Comparison of ENCODE assay signal across 22 cellular contexts in the genomic region with DNA sequence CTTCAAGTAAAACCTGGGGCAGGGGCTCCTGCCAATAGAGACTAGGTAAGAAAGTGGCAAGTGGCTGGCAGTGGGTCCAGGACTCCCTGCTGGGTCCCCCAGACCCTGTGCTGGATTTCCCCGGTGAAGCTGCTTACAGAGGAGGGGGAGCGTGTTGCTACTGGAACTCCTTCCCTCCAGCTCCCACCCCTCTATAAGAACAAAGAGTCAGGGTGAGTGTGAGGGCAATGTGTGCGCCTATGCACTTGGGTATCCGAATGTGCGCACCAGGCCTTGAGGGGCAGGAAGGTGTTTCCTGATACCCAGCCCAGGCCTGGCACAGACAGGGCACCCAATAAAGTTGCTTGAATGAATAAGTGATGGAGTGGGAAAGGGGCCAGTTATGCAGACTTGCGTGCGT. TPM values are rescaled to one million over a fixed set of nuclear protein-coding genes. Genes with fewer than 3 reads are reported as not detected.
DNase-seq lines count a peak whose midpoint lies in the region; ATAC-seq, FAIRE-seq and TF ChIP-seq lines count a peak whose summit lies in the region.
"Had no signal": no experiment of that assay in that cellular context is flagged by ENCODE, and none has a peak within 500 bp of the region (broad histone marks: within the 10 kb centered on the region; RNA-seq: fewer than 3 reads in every experiment).

No MANE protein-coding gene starts in this region.

- H3K36me3 ChIP-seq in iPS-15b (ENCODE audit: control insufficient read depth, insufficient read depth, low read length) (no peaks in the 10 kb centered on the region), PC-3 (ENCODE audit: low read depth, low read length) (no peaks in the 10 kb centered on the region)
- H3K36me3 ChIP-seq: BLaER1 had no signal

- H3K4me1 ChIP-seq in iPS-15b (ENCODE audit: control insufficient read depth, insufficient read depth, low read length) (peaks cover 3% of the 10 kb centered on the region), PC-3 (ENCODE audit: insufficient read depth, low read length) (no peaks in the 10 kb centered on the region)

- ATAC-seq in PC-3 = no peak
- ATAC-seq: GM12878, HCT116, HepG2 had no signal

- peaks cover 98% of the 10 kb centered on the region for H3K27me3 ChIP-seq in iPS-15b (ENCODE audit: control insufficient read depth, insufficient read depth, low read length)
- H3K27me3 ChIP-seq in PC-3 (ENCODE audit: low read length) = peaks cover 35% of the 10 kb centered on the region

- H3K36me3 Mint-ChIP-seq in activated naive CD4-positive, alpha-beta T cell treated with anti-CD3 and anti-CD28 coated beads, Interleukin-2, amount 10 ng/mL, durations not matched to agents 7 days and 5 days = no peaks in the 10 kb centered on the region

- H3K79me2 ChIP-seq in PC-3 (ENCODE audit: low read length) = no peaks in the 10 kb centered on the region

- FAIRE-seq in HTR-8/SVneo (lab: Jason Lieb, UNC) = no peak
- FAIRE-seq: GM12878, GM19239, H54, HepG2 had no signal

- H2AFZ ChIP-seq in PC-3 (ENCODE audit: low read length) = no peak overlapping the region

- POLR2A ChIA-PET in PC-3 (lab: Charles Lee; ENCODE audit: unreplicated experiment) = no interaction called here

- no TSS peak for BruUV-seq in PC-3 (replicated peaks; lab: Mats Ljungman, UMichigan)

- H3K27me3 Mint-ChIP-seq in activated naive CD4-positive, alpha-beta T cell treated with anti-CD3 and anti-CD28 coated beads, Interleukin-2, amount 10 ng/mL, durations not matched to agents 7 days and 5 days = peaks cover 95% of the 10 kb centered on the region

- H3K4me3 Mint-ChIP-seq in activated naive CD4-positive, alpha-beta T cell treated with anti-CD3 and anti-CD28 coated beads, Interleukin-2, amount 10 ng/mL, durations not matched to agents 7 days and 5 days = no peak overlapping the region
- H3K4me3 Mint-ChIP-seq: HFFc6 had no signal

- CTCF ChIA-PET in activated naive CD4-positive, alpha-beta T cell treated with anti-CD3 and anti-CD28 coated beads, Interleukin-2, amount 10 ng/mL, durations not matched to agents 7 days and 5 days (lab: Charles Lee) = no interaction called here
- CTCF ChIA-PET in PC-3 (lab: Charles Lee) = no interaction called here

- H3K4me1 Mint-ChIP-seq in activated naive CD4-positive, alpha-beta T cell treated with anti-CD3 and anti-CD28 coated beads, Interleukin-2, amount 10 ng/mL, durations not matched to agents 7 days and 5 days = peaks cover 11% of the 10 kb centered on the region

- H3K9me3 ChIP-seq in iPS-15b (ENCODE audit: control insufficient read depth, insufficient read depth, low read length) (no peaks in the 10 kb centered on the region), PC-3 (ENCODE audit: low read length) (no peaks in the 10 kb centered on the region)
- H3K9me3 ChIP-seq: BLaER1 had no signal

- no peaks in the 10 kb centered on the region for H3K9me2 ChIP-seq in PC-3 (replicated peaks; ENCODE audit: low read length)

- H3K9ac ChIP-seq in iPS-15b (ENCODE audit: low read depth, low read length) (no peak overlapping the region), PC-3 (ENCODE audit: low read length) (no peak overlapping the region)
- H3K9ac ChIP-seq: BLaER1 had no signal

- intact Hi-C loops in PC-3 (cut with micrococcal nuclease) = no loop called here

- H3K27ac Mint-ChIP-seq in activated naive CD4-positive, alpha-beta T cell treated with anti-CD3 and anti-CD28 coated beads, Interleukin-2, amount 10 ng/mL, durations not matched to agents 7 days and 5 days = peak overlapping the region; percentile 71
- H3K27ac Mint-ChIP-seq: CD14-positive monocyte, HFFc6 had no signal

- H3K4me3 ChIP-seq in iPS-15b (ENCODE audit: low read depth, low read length) (peak overlapping the region; percentile 4), PC-3 (ENCODE audit: low read length) (no peak overlapping the region)
- H3K4me3 ChIP-seq: BLaER1, GM12878 had no signal

- no peaks in the 10 kb centered on the region for H3F3A ChIP-seq in PC-3 (ENCODE audit: low read length, unreplicated experiment)

- DNase-seq in activated naive CD4-positive, alpha-beta T cell treated with anti-CD3 and anti-CD28 coated beads, Interleukin-2, amount 10 ng/mL, durations not matched to agents 7 days and 5 days = no peak
- DNase-seq in activated naive CD4-positive, alpha-beta T cell treated with anti-CD3 and anti-CD28 coated beads, Interleukin-2, amount 50 U/mL, for 16 hours = no peak
- peak; percentile 11 for DNase-seq in cerebellar cortex (ENCODE audit: low spot score)
- no peak for DNase-seq in HTR-8/SVneo (ENCODE audit: insufficient read length, low spot score)
- DNase-seq in PC-3 = no peak
- no peak for DNase-seq in NCI-H1092 (lab: John Stamatoyannopoulos, UW)
- DNase-seq: 8988T; CD4-positive, alpha-beta memory T cell; DMS53; DND-41; EL; HFFc6 had no signal

- H3K27ac ChIP-seq in PC-3 (ENCODE audit: low read length) = no peak overlapping the region
- H3K27ac ChIP-seq: BLaER1 had no signal

- no peak overlapping the region for H3K4me2 ChIP-seq in PC-3 (ENCODE audit: low read length)
- H3K4me2 ChIP-seq: BLaER1 had no signal

- no peaks in the 10 kb centered on the region for H3K9me3 Mint-ChIP-seq in activated naive CD4-positive, alpha-beta T cell treated with anti-CD3 and anti-CD28 coated beads, Interleukin-2, amount 10 ng/mL, durations not matched to agents 7 days and 5 days
- H3K9me3 Mint-ChIP-seq: HFFc6 had no signal

- H4K20me1 ChIP-seq in PC-3 (ENCODE audit: low read length) = no peaks in the 10 kb centered on the region

- TF ChIP-seq CTCF in PC-3 (conservative IDR thresholded peaks at IDR 0.05; ENCODE audit: low read depth, low read length) = no peak

RNA-seq across cellular contexts. Expression of gene NEUROD2, which starts 11.8 kb away (rescaled TPM):
- total RNA-seq in PC-3 (2014; rRNA removed) = not detected in 2 replicates
- total RNA-seq: A673; CD4-positive, alpha-beta memory T cell; G401; GM12878; HepG2; HFFc6 had no signal

RNA-seq across cellular contexts. Expression of gene PPP1R1B, which starts 30.8 kb away (rescaled TPM):
- total RNA-seq in PC-3 (2014; rRNA removed) = 2.9 and 3.1 TPM in 2 replicates
- total RNA-seq: CD4-positive, alpha-beta memory T cell; GM12878; HepG2; HFFc6 had no signal

RNA-seq across cellular contexts. Expression of gene STARD3, which starts 41.0 kb away (rescaled TPM):
- total RNA-seq in PC-3 (2014; rRNA removed) = 30.5 and 56.4 TPM in 2 replicates
